ENCODE assay signal across 11 cellular contexts in the genomic region with DNA sequence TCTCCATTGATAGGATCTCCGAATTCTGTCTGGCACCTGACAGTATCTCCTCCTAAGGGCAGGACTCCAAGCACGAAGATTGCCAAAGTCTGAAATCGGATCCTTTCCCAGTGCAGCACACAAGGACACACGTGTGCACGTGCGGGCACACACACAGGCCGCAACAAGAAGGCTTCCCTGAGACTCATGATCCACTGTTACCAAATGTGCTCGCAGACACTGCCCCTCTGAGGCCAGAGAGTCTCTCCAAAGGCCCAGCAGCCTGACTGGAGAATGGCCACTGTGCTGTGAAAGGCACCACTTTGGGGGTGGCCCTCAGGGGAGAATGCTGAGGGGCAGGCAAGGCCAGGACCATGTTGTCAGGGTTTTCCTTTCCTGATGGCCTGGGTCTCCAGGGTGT.
DNase-seq lines count a peak whose midpoint lies in the region; ATAC-seq, FAIRE-seq and TF ChIP-seq lines count a peak whose summit lies in the region.
"Had no signal": no experiment of that assay in that cellular context is flagged by ENCODE, and none has a peak within 500 bp of the region (broad histone marks: within the 10 kb centered on the region; RNA-seq: fewer than 3 reads in every experiment).

No MANE protein-coding gene starts in this region.

- no peak overlapping the region for H3K4me2 ChIP-seq in neural progenitor cell

- peaks cover 8% of the 10 kb centered on the region for H3K4me1 ChIP-seq in neural progenitor cell
- H3K4me1 ChIP-seq: uterus had no signal

- H3K27me3 Mint-ChIP-seq in neural progenitor cell (ENCODE audit: insufficient read depth, low read depth) = peaks cover 12% of the 10 kb centered on the region

- no peaks in the 10 kb centered on the region for H3K9me3 ChIP-seq in neural progenitor cell (ENCODE audit: low read depth)
- H3K9me3 ChIP-seq: uterus had no signal

- H3K27ac ChIP-seq in C4-2B (peak overlapping the region; percentile 24), neural progenitor cell (no peak overlapping the region)
- H3K27ac ChIP-seq: uterus had no signal

- no peak overlapping the region for H2AFZ ChIP-seq in neural progenitor cell (replicated peaks)

- no peaks in the 10 kb centered on the region for H3K36me3 ChIP-seq in neural progenitor cell
- H3K36me3 ChIP-seq: uterus had no signal

- H3K9me3 Mint-ChIP-seq in neural progenitor cell = no peaks in the 10 kb centered on the region

- FAIRE-seq in frontal cortex (lab: Jason Lieb, UNC) = no peak
- FAIRE-seq: islet of Langerhans had no signal

- ATAC-seq in HG03196 (IDR thresholded peaks at IDR 0.05; ENCODE audit: unreplicated experiment) = no peak

- peaks cover 37% of the 10 kb centered on the region for H3K4me1 Mint-ChIP-seq in neural progenitor cell

- DNase-seq in amygdala (lab: John Stamatoyannopoulos, UW) (peak in 53 of 56 donors; percentile 5 to 82 (median 52)), frontal cortex (ENCODE audit: low spot score in 2 of 2) (peak; percentile 41 to 49), neural progenitor cell (ENCODE audit: low spot score) (peak; percentile 51), HUDEP-2 (lab: John Stamatoyannopoulos, UW; ENCODE audit: unreplicated experiment in 76 of 76) (no peak), GM19238 (ENCODE audit: insufficient read length, low spot score) (no peak), OCI-M2 (lab: John Stamatoyannopoulos, UW; ENCODE audit: unreplicated experiment) (no peak)
- DNase-seq: MM.1S, uterus had no signal

- no peak overlapping the region for H3K4me3 ChIP-seq in neural progenitor cell
- H3K4me3 ChIP-seq: uterus had no signal

- H3K27ac Mint-ChIP-seq in neural progenitor cell = peak overlapping the region; percentile 92

- peaks cover 32% of the 10 kb centered on the region for H3K27me3 ChIP-seq in neural progenitor cell
- H3K27me3 ChIP-seq: uterus had no signal

- TF ChIP-seq CTCF in C4-2B (conservative IDR thresholded peaks at IDR 0.05) = peak; percentile 63
- peak; percentile 31 for TF ChIP-seq CTCF in neural progenitor cell (IDR thresholded peaks at IDR 0.05)

- H3K9ac ChIP-seq in neural progenitor cell = no peak overlapping the region

- H4K20me1 ChIP-seq in neural progenitor cell (ENCODE audit: low read depth) = no peaks in the 10 kb centered on the region

- H3K4me3 Mint-ChIP-seq in neural progenitor cell = no peak overlapping the region

- H3K79me2 ChIP-seq in neural progenitor cell (ENCODE audit: low read depth) = no peaks in the 10 kb centered on the region

- no peaks in the 10 kb centered on the region for H3K36me3 Mint-ChIP-seq in neural progenitor cell

- peaks cover 6% of the 10 kb centered on the region for H3F3A ChIP-seq in neural progenitor cell (ENCODE audit: low read depth)

Comparison
In these comparisons a context has a peak if more than half of its experiments do, and no peak if none do; other contexts are left out.
1. DNase-seq: peak in amygdala (53 of 56), frontal cortex (2 of 2) and neural progenitor cell (single experiment); none in HUDEP-2 (0 of 76), GM19238 (single experiment) and OCI-M2 (single experiment).